7 cellular contexts compared by ENCODE assay signal in genomic region chr18:50972404-50972803, GRCh38. TPM values are rescaled to one million over a fixed set of nuclear protein-coding genes. Genes with fewer than 3 reads are reported as not detected.
DNase-seq lines count a peak whose midpoint lies in the region; ATAC-seq, FAIRE-seq and TF ChIP-seq lines count a peak whose summit lies in the region.
"Not testable (repeated sequence)": the region's sequence is repeated elsewhere in the genome, so short reads cannot be mapped to it uniquely, and the experiment has no call there.

No MANE protein-coding gene starts in this region.

- H3K27ac Mint-ChIP-seq in activated CD4-positive, alpha-beta T cell treated with anti-CD3 and anti-CD28 coated beads for 36 hours: peak overlapping the region; percentile 65

- not testable (repeated sequence) for H4K20me1 ChIP-seq in GM12878 (ENCODE audit: control insufficient read depth, insufficient read depth)

- H3K36me3 ChIP-seq in HEK293 (ENCODE audit: control insufficient read depth in 2 of 2, insufficient read depth in 1 of 2, low read length in 2 of 2): peaks cover 7 to 30% of the 10 kb centered on the region in 2 experiments
- H3K36me3 ChIP-seq in GM12878 (ENCODE audit: control insufficient read depth in 2 of 2, insufficient read depth in 2 of 2, low read length in 1 of 2): not testable (repeated sequence)
- H3K36me3 ChIP-seq in right lobe of liver: peaks cover 0 to 17% (median 5%) of the 10 kb centered on the region in 4 donors
- peaks cover 0 to 32% of the 10 kb centered on the region in 2 donors for H3K36me3 ChIP-seq in gastrocnemius medialis

- in situ Hi-C loops in GM12878 (cut with MboI): not testable (repeated sequence)
- in situ Hi-C loops in gastrocnemius medialis (cut with MboI; ENCODE audit: low sequenced_read_pairs in 4 of 4): loop anchor here in 2 of 4 donors (5.0 to 25.0 kb wide), 2 partner anchors 55 to 215 kb away; partner anchors contain the start of gene MEX3C (in 1 of the 2)

- TF ChIP-seq EP300 in GM12878 (IDR thresholded peaks at IDR 0.05; ENCODE audit: borderline replicate concordance in 1 of 2, control insufficient read depth in 1 of 2, low read depth in 2 of 2, low read length in 2 of 2): not testable (repeated sequence)

- BruUV-seq in GM12878 (replicated peaks; lab: Mats Ljungman, UMichigan): not testable (repeated sequence)

- H3K4me2 ChIP-seq in GM12878 (ENCODE audit: control insufficient read depth, insufficient read depth): peak overlapping the region; percentile 20; the same call in 1 of the 2 replicates

- H3K4me3 Mint-ChIP-seq in activated CD4-positive, alpha-beta T cell treated with anti-CD3 and anti-CD28 coated beads for 36 hours: not testable (repeated sequence)

- FAIRE-seq in GM12878 (lab: Jason Lieb, UNC): not testable (repeated sequence)

- not testable (repeated sequence) for H3K27me3 ChIP-seq in GM12878 (replicated peaks in 1 of 2; ENCODE audit: control insufficient read depth in 2 of 2, insufficient read depth in 2 of 2, low read length in 1 of 2); right lobe of liver; gastrocnemius medialis

- H2AFZ ChIP-seq in GM12878 (ENCODE audit: control insufficient read depth, low read depth, low read length): not testable (repeated sequence)

- not testable (repeated sequence) for TF ChIP-seq POLR2A in NB4 (IDR thresholded peaks at IDR 0.05; ENCODE audit: extremely low read depth, insufficient read length); GM12878 (IDR thresholded peaks at IDR 0.05; ENCODE audit: low read depth, low read length); right lobe of liver (IDR thresholded peaks at IDR 0.05)
- peak in 1 of 2 donors; percentile 17 for TF ChIP-seq POLR2A in gastrocnemius medialis (IDR thresholded peaks at IDR 0.05)

- not testable (repeated sequence) for TF ChIP-seq CTCF in HEK293 (tag by site-specific recombination; IDR thresholded peaks at IDR 0.05); NB4 (IDR thresholded peaks at IDR 0.05; ENCODE audit: low read depth, low read length); GM12878 (IDR thresholded peaks at IDR 0.05 in 2 of 3, conservative IDR thresholded peaks at IDR 0.05 in 1 of 3; ENCODE audit: control insufficient read depth in 2 of 3, extremely low read depth in 1 of 3, insufficient read depth in 1 of 3, low read depth in 3 of 3, low read length in 3 of 3); right lobe of liver (IDR thresholded peaks at IDR 0.05); gastrocnemius medialis (IDR thresholded peaks at IDR 0.05 in 4 of 5, conservative IDR thresholded peaks at IDR 0.05 in 1 of 5)

- POLR2A ChIA-PET in HEK293 (lab: Yijun Ruan, JAX): interaction anchor here (0.9 kb wide), 1 partner anchor 39 kb away, joined by 3 read pairs; no protein-coding TSS in a partner anchor
- POLR2A ChIA-PET in activated CD4-positive, alpha-beta T cell treated with anti-CD3 and anti-CD28 coated beads for 36 hours (lab: Charles Lee); GM12878 (lab: Charles Lee): not testable (repeated sequence)

- peak; percentile 28 for DNase-seq in NB4 (ENCODE audit: low read depth)
- DNase-seq in activated CD4-positive, alpha-beta T cell treated with anti-CD3 and anti-CD28 coated beads for 36 hours: peak; percentile 22
- not testable (repeated sequence) for DNase-seq in GM12878 (ENCODE audit: low read depth, low spot score)
- peak in 2 of 3 donors; percentile 37 to 62 for DNase-seq in right lobe of liver
- peak; percentile 71 to 89 for DNase-seq in gastrocnemius medialis

- not testable (repeated sequence) for H3K9me3 ChIP-seq in HEK293 (ENCODE audit: control insufficient read depth, insufficient read depth, low read depth, low read length); right lobe of liver; gastrocnemius medialis
- H3K9me3 ChIP-seq in GM12878 (replicated peaks; ENCODE audit: control insufficient read depth, insufficient read depth, low read length): peaks cover 11% of the 10 kb centered on the region; the same call in 2 of the 3 replicates

- SMC1A ChIA-PET in GM12878 (lab: Charles Lee; ENCODE audit: uncharacterized antibody, unreplicated experiment): interaction anchor here (1.1 kb wide), 1 partner anchor 54 kb away, joined by 3 read pairs; no protein-coding TSS in a partner anchor

- peaks cover 35% of the 10 kb centered on the region for H3K36me3 Mint-ChIP-seq in activated CD4-positive, alpha-beta T cell treated with anti-CD3 and anti-CD28 coated beads for 36 hours (ENCODE audit: low read depth)

- H3K4me3 ChIP-seq in HEK293 (ENCODE audit: low read depth, low read length); NB4 (ENCODE audit: low read depth, low read length); GM12878; right lobe of liver; gastrocnemius medialis: not testable (repeated sequence)

- intact Hi-C loops in activated CD4-positive, alpha-beta T cell treated with anti-CD3 and anti-CD28 coated beads for 36 hours (cut with DNase I, micrococcal nuclease): loop anchor here in 1 of 2 experiments (2.0 to 5.0 kb wide), 2 partner anchors 80 to 152 kb away; partner anchors contain the start of gene MRO
- intact Hi-C loops in GM12878 (cut with micrococcal nuclease; ENCODE audit: unreplicated experiment): not testable (repeated sequence)
- intact Hi-C loops in right lobe of liver (cut with DNase I) (loop anchor here (10.0 kb wide), 1 partner anchor 52 kb away; no protein-coding TSS in a partner anchor), gastrocnemius medialis (cut with DNase I; ENCODE audit: low total_unique reads) (loop anchor here (5.0 kb wide), 1 partner anchor 150 kb away; the partner anchor contains the start of gene MRO)

- WGBS in GM12878 (ENCODE audit: insufficient coverage, insufficient replicate concordance, low lambda C conversion rate, missing lambda C conversion rate): 72% methylated on average over 5 of the region's 5 CpGs
- 54% methylated on average over 5 of the region's 5 CpGs for WGBS in right lobe of liver (ENCODE audit: insufficient coverage, low coverage, low lambda C conversion rate, missing lambda C conversion rate)

- RAD21 ChIA-PET in GM12878 (lab: Charles Lee; ENCODE audit: unreplicated experiment): not testable (repeated sequence)

- not testable (repeated sequence) for H3K9me3 Mint-ChIP-seq in activated CD4-positive, alpha-beta T cell treated with anti-CD3 and anti-CD28 coated beads for 36 hours (ENCODE audit: low read depth)

- not testable (repeated sequence) for H3K27me3 Mint-ChIP-seq in activated CD4-positive, alpha-beta T cell treated with anti-CD3 and anti-CD28 coated beads for 36 hours

- not testable (repeated sequence) for H3K9ac ChIP-seq in GM12878 (ENCODE audit: control insufficient read depth, insufficient read depth, low read length)

- H3K4me1 ChIP-seq in HEK293 (ENCODE audit: control insufficient read depth, insufficient read depth, low read length): peaks cover 15% of the 10 kb centered on the region
- not testable (repeated sequence) for H3K4me1 ChIP-seq in GM12878 (ENCODE audit: control insufficient read depth, insufficient read depth, low read length)
- H3K4me1 ChIP-seq in right lobe of liver: peaks cover 0 to 35% (median 16%) of the 10 kb centered on the region in 4 donors
- peaks cover 36 to 38% of the 10 kb centered on the region in 2 donors for H3K4me1 ChIP-seq in gastrocnemius medialis

- CTCF ChIA-PET in HEK293 (lab: Yijun Ruan, JAX): interaction anchor here (0.8 to 1.5 kb wide), 2 partner anchors 9 to 23 kb away, joined by 3 read pairs; no protein-coding TSS in a partner anchor
- CTCF ChIA-PET in activated CD4-positive, alpha-beta T cell treated with anti-CD3 and anti-CD28 coated beads for 36 hours (lab: Charles Lee): not testable (repeated sequence)
- CTCF ChIA-PET in GM12878 (lab: Yijun Ruan, JAX): interaction anchor here (0.5 to 1.4 kb wide), 2 partner anchors 25 to 35 kb away, joined by 3 to 5 read pairs; no protein-coding TSS in a partner anchor

- H3K27ac ChIP-seq in HEK293 (ENCODE audit: extremely low read depth, low read depth, low read length); GM12878 (ENCODE audit: control insufficient read depth, insufficient read depth): not testable (repeated sequence)
- peak overlapping the region; percentile 2 to 47 (median 11) for H3K27ac ChIP-seq in right lobe of liver
- H3K27ac ChIP-seq in gastrocnemius medialis: peak overlapping the region; percentile 81 to 98 (median 87)

- ATAC-seq in activated CD4-positive, alpha-beta T cell treated with anti-CD3 and anti-CD28 coated beads for 36 hours; GM12878: not testable (repeated sequence)
- peak; percentile 20 for ATAC-seq in esophagus mucosa
- peak in 3 of 4 donors; percentile 13 to 40 (median 20) for ATAC-seq in right lobe of liver
- ATAC-seq in gastrocnemius medialis: peak; percentile 27 to 38

- H3K79me2 ChIP-seq in GM12878 (ENCODE audit: control insufficient read depth, insufficient read depth, low read length): peaks cover 19% of the 10 kb centered on the region

- not testable (repeated sequence) for TF ChIP-seq RAD21 in GM12878 (IDR thresholded peaks at IDR 0.05; ENCODE audit: insufficient read depth, low read depth, low read length)

- peaks cover 38% of the 10 kb centered on the region for H3K4me1 Mint-ChIP-seq in activated CD4-positive, alpha-beta T cell treated with anti-CD3 and anti-CD28 coated beads for 36 hours

RNA-seq across cellular contexts. Expression of gene ELAC1, which starts 4.6 kb away (rescaled TPM):
- 1 to 10 TPM; 4.7 to 5.6 TPM for total RNA-seq in activated CD4-positive, alpha-beta T cell treated with anti-CD3 and anti-CD28 coated beads for 36 hours
- 15.7 and 16.5 TPM in 2 replicates for total RNA-seq in GM12878 (2013; cell fraction: nucleolus; rRNA removed)
- total RNA-seq in GM12878 (2014; rRNA removed): 7.6 and 9.4 TPM in 2 replicates
- 8.8 and 10.2 TPM in 2 replicates for total RNA-seq in GM12878 (2014; rRNA removed; fragmentation: Illumina TruSeq; extraction: Trizol)
- total RNA-seq in GM12878 (2021): 9.3 and 9.4 TPM in 2 replicates
- 6.3 TPM for polyA plus RNA-seq in GM12878 (2011; ENCODE audit: low read depth)
- polyA plus RNA-seq in GM12878 (2011; rRNA removed): 6.1 and 6.3 TPM in 2 replicates
- polyA plus RNA-seq in GM12878 (2011; cell fraction: cytosol; rRNA removed): 2.5 and 4.0 TPM in 2 replicates
- 3.5 and 4.0 TPM in 2 replicates for polyA plus RNA-seq in GM12878 (2011; cell fraction: nucleus; rRNA removed)
- polyA plus RNA-seq in GM12878 (2012): 6.1 and 6.7 TPM in 2 replicates
- polyA plus RNA-seq in GM12878 (2014; fragmentation: Illumina TruSeq; extraction: Trizol): 10.7 and 15.0 TPM in 2 replicates
- 1 to 10 TPM; 4.9 to 8.0 TPM for polyA plus RNA-seq in GM12878 (2014; fragmentation: Nextera tagmentation; extraction: Ambion mirVana)
- polyA plus RNA-seq in GM12878 (2014; rRNA removed): 9.6 and 12.0 TPM in 2 replicates
- 10 to 100 TPM; 21.9 to 23.0 TPM for polyA plus RNA-seq in GM12878 (2016; fragmentation: Nextera tagmentation; extraction: Ambion mirVana)
- 9.2 and 12.1 TPM in 2 replicates for polyA minus RNA-seq in GM12878 (2011; rRNA and poly(A)+ RNA removed)
- polyA minus RNA-seq in GM12878 (2011; cell fraction: cytosol; rRNA and poly(A)+ RNA removed): 2.1 and 2.3 TPM in 2 replicates
- polyA minus RNA-seq in GM12878 (2011; cell fraction: nucleus; rRNA and poly(A)+ RNA removed): 13.7 and 19.3 TPM in 2 replicates
- total RNA-seq in esophagus mucosa: 5.5 TPM
- total RNA-seq in right lobe of liver: 1 to 10 TPM; 3.5 to 7.2 (median 4.4) TPM
- 10 to 100 TPM in 1 of 4 donors, 1 to 10 TPM in 3; 1.6 to 13.7 (median 4.0) TPM for total RNA-seq in gastrocnemius medialis

RNA-seq across cellular contexts. Expression of gene SMAD4, which starts 57.6 kb away (rescaled TPM):
- total RNA-seq in activated CD4-positive, alpha-beta T cell treated with anti-CD3 and anti-CD28 coated beads for 36 hours: 10 to 100 TPM; 79.3 to 89.5 TPM
- total RNA-seq in GM12878 (2013; cell fraction: nucleolus; rRNA removed): 206 and 224 TPM in 2 replicates
- total RNA-seq in GM12878 (2014; rRNA removed) (60.4 and 70.7 TPM in 2 replicates), GM12878 (2014; rRNA removed; fragmentation: Illumina TruSeq; extraction: Trizol) (34.2 and 34.9 TPM in 2 replicates), GM12878 (2021) (57.5 and 64.5 TPM in 2 replicates), esophagus mucosa (38.9 TPM), right lobe of liver (10 to 100 TPM; 40.8 to 71.9 (median 56.6) TPM), gastrocnemius medialis (100 to 1,000 TPM; 148 to 210 (median 168) TPM)
- 14.6 TPM for polyA plus RNA-seq in GM12878 (2011; ENCODE audit: low read depth)
- polyA plus RNA-seq in GM12878 (2011; rRNA removed) (81.7 and 99.9 TPM in 2 replicates), GM12878 (2014; fragmentation: Illumina TruSeq; extraction: Trizol) (45.7 and 70.1 TPM in 2 replicates), GM12878 (2014; fragmentation: Nextera tagmentation; extraction: Ambion mirVana) (10 to 100 TPM in 1 of 2 experiments, 1 to 10 TPM in 1; 9.6 to 13.3 TPM), GM12878 (2014; rRNA removed) (25.2 and 28.5 TPM in 2 replicates), GM12878 (2016; fragmentation: Nextera tagmentation; extraction: Ambion mirVana) (10 to 100 TPM; 10.3 to 40.8 TPM)
- 42.4 and 59.6 TPM in 2 replicates for polyA plus RNA-seq in GM12878 (2011; cell fraction: cytosol; rRNA removed)
- polyA plus RNA-seq in GM12878 (2011; cell fraction: nucleus; rRNA removed): 48.1 and 49.9 TPM in 2 replicates
- polyA plus RNA-seq in GM12878 (2012): 20.3 and 34.9 TPM in 2 replicates
- polyA minus RNA-seq in GM12878 (2011; rRNA and poly(A)+ RNA removed): 70.0 and 177 TPM in 2 replicates
- polyA minus RNA-seq in GM12878 (2011; cell fraction: cytosol; rRNA and poly(A)+ RNA removed): 29.0 and 32.4 TPM in 2 replicates
- polyA minus RNA-seq in GM12878 (2011; cell fraction: nucleus; rRNA and poly(A)+ RNA removed): 15.7 and 30.4 TPM in 2 replicates
